In the genomic region with DNA sequence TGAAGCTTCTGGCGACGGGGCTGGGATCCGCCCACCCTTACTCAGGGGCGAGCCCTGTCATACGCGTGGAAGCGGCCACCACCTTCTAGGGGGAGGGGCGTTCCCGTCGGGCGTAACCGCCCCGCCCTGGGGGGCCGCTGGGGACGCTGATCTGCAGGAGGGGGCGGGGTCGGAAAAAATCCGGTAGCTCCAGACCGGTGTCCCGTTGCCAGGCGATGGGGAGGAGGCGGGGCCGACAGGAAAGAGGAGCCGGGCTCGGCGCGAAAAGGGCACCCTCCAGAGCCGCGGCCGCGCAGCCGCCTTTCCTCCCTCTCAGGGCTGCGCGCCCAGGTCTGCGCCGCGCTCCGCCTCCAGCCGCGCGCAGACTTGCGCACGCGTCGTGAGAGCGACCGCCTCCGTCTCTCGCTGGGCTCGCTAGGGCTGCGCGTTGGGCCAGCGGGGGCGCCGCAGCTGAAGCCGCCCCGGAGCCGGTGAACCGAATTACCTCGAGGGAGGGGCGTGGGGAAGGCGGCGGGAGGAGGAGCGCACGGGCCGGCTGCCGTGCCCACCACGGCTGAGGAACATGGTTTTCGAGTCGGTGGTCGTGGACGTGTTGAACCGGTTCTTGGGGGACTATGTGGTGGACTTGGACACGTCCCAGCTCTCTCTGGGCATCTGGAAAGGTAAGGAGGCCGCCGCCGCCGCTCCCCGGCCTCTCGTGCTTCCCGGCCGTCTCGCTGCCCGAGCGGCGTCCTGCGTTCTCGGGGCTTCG, we compare ENCODE assay signal across 8 cellular contexts.
DNase-seq lines count a peak whose midpoint lies in the region; ATAC-seq and TF ChIP-seq lines count a peak whose summit lies in the region.

A gene (plus strand): TSS at position 392 of the 751 bp plus-strand sequence. CDS start 171 bp downstream, at position 563.

- H3K4me3 ChIP-seq in WI38 (ENCODE audit: low read depth, low read length) (peak within 1 kb of the TSS; percentile 87), cardiac fibroblast (replicated peaks in 1 of 2; ENCODE audit: low read depth in 2 of 2, low read length in 2 of 2) (peak within 1 kb of the TSS; percentile 78 to 93)

- DNase-seq in AG08396 (ENCODE audit: low spot score) (peak; percentile 96), NCI-H2227 (lab: John Stamatoyannopoulos, UW; ENCODE audit: unreplicated experiment) (peak; percentile 95), cardiac fibroblast (ENCODE audit: low read depth in 2 of 2) (peak; percentile 89 to 93), inferior parietal cortex (ENCODE audit: extremely low spot score) (peak; percentile 85)
- DNase-seq in stimulated activated CD4-positive, alpha-beta T cell treated with anti-CD3 and anti-CD28 coated beads, Interleukin-12 subunit alpha, Interleukin-12 subunit beta, amount 100 ng/mL, for 4 hours, result peak; percentile 90

- TF ChIP-seq CTCF in WI38 (IDR thresholded peaks at IDR 0.05; ENCODE audit: low read depth, low read length) (no peak; the same call in 1 of the 2 replicates), cardiac fibroblast (IDR thresholded peaks at IDR 0.05; ENCODE audit: low read depth, low read length) (no peak)

- ATAC-seq in GM18907 (IDR thresholded peaks at IDR 0.05; ENCODE audit: unreplicated experiment) (peak; percentile 90), HG03159 (IDR thresholded peaks at IDR 0.05; ENCODE audit: unreplicated experiment) (peak; percentile 92)

Comparison
In these comparisons a context has a peak if more than half of its experiments do, and no peak if none do; other contexts are left out.
1. Peak in every context shown above with its lines: DNase-seq, ATAC-seq and H3K4me3 ChIP-seq.